13 cellular contexts compared by ENCODE assay signal in genomic region chr10:30270247-30270646, GRCh38.
DNase-seq lines count a peak whose midpoint lies in the region; ATAC-seq and TF ChIP-seq lines count a peak whose summit lies in the region.
"Had no signal": no experiment of that assay in that cellular context is flagged by ENCODE, and none has a peak within 500 bp of the region (broad histone marks: within the 10 kb centered on the region; RNA-seq: fewer than 3 reads in every experiment).

No MANE protein-coding gene starts in this region.

- H3K9me3 ChIP-seq in A673 (ENCODE audit: low read depth, low read length, poor library complexity, severe bottlenecking), result no peaks in the 10 kb centered on the region
- no peaks in the 10 kb centered on the region for H3K9me3 ChIP-seq in RWPE2 (ENCODE audit: severe bottlenecking)
- H3K9me3 ChIP-seq: gastrocnemius medialis, tibial artery had no signal

- TF ChIP-seq CTCF in A673 (conservative IDR thresholded peaks at IDR 0.05; ENCODE audit: low read depth, low read length), result peak; percentile 50; the same call in 1 of the 2 replicates
- TF ChIP-seq CTCF in RWPE2 (IDR thresholded peaks at IDR 0.05; ENCODE audit: poor library complexity, severe bottlenecking), result peak; percentile 37
- peak; percentile 28 for TF ChIP-seq CTCF in fibroblast of the aortic adventitia (IDR thresholded peaks at IDR 0.05; ENCODE audit: insufficient read depth, low read length)

- CTCF ChIA-PET in A673 (lab: Charles Lee), result interaction anchor here (0.7 to 0.9 kb wide), 3 partner anchors 8 to 433 kb away, joined by 3 to 4 read pairs (median 4); no protein-coding TSS in a partner anchor

- intact Hi-C loops in A673 (cut with micrococcal nuclease; ENCODE audit: unreplicated experiment), result no loop called here

- H3K4me3 ChIP-seq in A673 (ENCODE audit: low read depth, low read length, poor library complexity, severe bottlenecking), result no peak overlapping the region
- H3K4me3 ChIP-seq in RWPE2 (ENCODE audit: severe bottlenecking), result no peak overlapping the region
- no peak overlapping the region for H3K4me3 ChIP-seq in fibroblast of the aortic adventitia (ENCODE audit: low read depth, low read length)
- H3K4me3 ChIP-seq: ascending aorta, gastrocnemius medialis, tibial artery had no signal

- H3K27me3 ChIP-seq in A673 (replicated peaks; ENCODE audit: insufficient read depth, low read depth, low read length, poor library complexity), result no peaks in the 10 kb centered on the region
- H3K27me3 ChIP-seq in RWPE2 (ENCODE audit: insufficient read depth, poor library complexity, severe bottlenecking), result no peaks in the 10 kb centered on the region
- H3K27me3 ChIP-seq: ascending aorta, gastrocnemius medialis had no signal

- ATAC-seq in RWPE2 (ENCODE audit: low read depth), result no peak
- ATAC-seq in GM18858 (IDR thresholded peaks at IDR 0.05; ENCODE audit: unreplicated experiment), result no peak
- no peak for ATAC-seq in GM21737 (IDR thresholded peaks at IDR 0.05; ENCODE audit: unreplicated experiment)
- ATAC-seq in GM18502 (IDR thresholded peaks at IDR 0.05; ENCODE audit: poor library complexity, unreplicated experiment), result no peak
- ATAC-seq: gastrocnemius medialis, T-cell had no signal

- POLR2A ChIA-PET in A673 (lab: Charles Lee; ENCODE audit: low non-redundant PET), result interaction anchor here (0.6 kb wide), 1 partner anchor 20 kb away, joined by 4 read pairs; no protein-coding TSS in a partner anchor

- H3K27ac ChIP-seq in A673 (ENCODE audit: low read depth, low read length, poor library complexity, severe bottlenecking), result no peak overlapping the region
- no peak overlapping the region for H3K27ac ChIP-seq in RWPE2 (ENCODE audit: poor library complexity, severe bottlenecking)
- H3K27ac ChIP-seq: ascending aorta, gastrocnemius medialis, tibial artery had no signal

- DNase-seq in A673 (ENCODE audit: low spot score) (peak; percentile 24), HCEC 1CT (peak; percentile 36), RWPE2 (ENCODE audit: low spot score) (no peak), fibroblast of the aortic adventitia (ENCODE audit: low read depth) (peak; percentile 28)
- no peak for DNase-seq in stimulated activated CD4-positive, alpha-beta T cell treated with anti-CD3 and anti-CD28 coated beads, Interleukin-2, amount 100 ng/mL, for 24 hours
- DNase-seq: CD8-positive, alpha-beta memory T cell; gastrocnemius medialis; T-cell; tibial artery had no signal

- no TSS peak for BruUV-seq in A673 (replicated peaks; lab: Mats Ljungman, UMichigan)

- H3K36me3 ChIP-seq in A673 (ENCODE audit: insufficient read depth, low read length, poor library complexity, severe bottlenecking) (no peaks in the 10 kb centered on the region), RWPE2 (ENCODE audit: low read depth) (no peaks in the 10 kb centered on the region)
- H3K36me3 ChIP-seq: ascending aorta, gastrocnemius medialis, tibial artery had no signal

- no peaks in the 10 kb centered on the region for H3K4me1 ChIP-seq in A673 (ENCODE audit: insufficient read depth, low read length, poor library complexity, severe bottlenecking)
- H3K4me1 ChIP-seq in RWPE2 (ENCODE audit: insufficient read depth, poor library complexity, severe bottlenecking), result no peaks in the 10 kb centered on the region
- H3K4me1 ChIP-seq: ascending aorta, gastrocnemius medialis, tibial artery had no signal

Comparison
In these comparisons a context has a peak if more than half of its experiments do, and no peak if none do; other contexts are left out.
1. DNase-seq: peak in A673 (single experiment), HCEC 1CT (single experiment) and fibroblast of the aortic adventitia (single experiment); none in RWPE2 (single experiment) and stimulated activated CD4-positive, alpha-beta T cell treated with anti-CD3 and anti-CD28 coated beads, Interleukin-2, amount 100 ng/mL, for 24 hours (0 of 2).
2. Peak in every context shown above with its lines, with median percentiles within 50 percentile points of each other: CTCF ChIP-seq.